In genomic region chr11:47433991-47434786, GRCh38 we compare ENCODE assay signal across 17 cellular contexts. TPM values are rescaled to one million over a fixed set of nuclear protein-coding genes. Genes with fewer than 3 reads are reported as not detected.
DNase-seq lines count a peak whose midpoint lies in the region; ATAC-seq and TF ChIP-seq lines count a peak whose summit lies in the region.
"Had no signal": no experiment of that assay in that cellular context is flagged by ENCODE, and none has a peak within 500 bp of the region (broad histone marks: within the 10 kb centered on the region; RNA-seq: fewer than 3 reads in every experiment).

No MANE protein-coding gene starts in this region.

- peak overlapping the region; percentile 52 for H3K27ac Mint-ChIP-seq in stimulated activated naive B cell treated with anti-CD40 and anti-IgM and Interleukin-4, amounts not matched to agents 10 μg/mL and 1 μg/mL and 100 μg/mL, for 72 hours
- no peak overlapping the region for H3K27ac Mint-ChIP-seq in activated T-helper 2 cell treated with anti-CD3 and anti-CD28 coated beads, Interferon-gamma antibody, Interleukin-2, Interleukin-4, amounts not matched to agents 10 μg/mL and 5 μg/mL and 100 μg/mL, durations not matched to agents 14 hours and 24 hours and 36 hours
- H3K27ac Mint-ChIP-seq: activated CD4-positive, alpha-beta memory T cell treated with anti-CD3 and anti-CD28 coated beads for 36 hours; T-helper 1 cell treated with Interleukin-12 subunit alpha and Interleukin-12 subunit beta and Interleukin-4 antibody, amounts not matched to agents 30 μg/mL and 1 μg/mL, for 36 hours had no signal

- no peak for ATAC-seq in stimulated activated naive B cell treated with anti-CD40 and anti-IgM and Interleukin-4, amounts not matched to agents 10 μg/mL and 1 μg/mL and 100 μg/mL, for 72 hours (replicated peaks)
- ATAC-seq in HG02938 (IDR thresholded peaks at IDR 0.05; ENCODE audit: unreplicated experiment) = no peak
- ATAC-seq in HG03571 (IDR thresholded peaks at IDR 0.05; ENCODE audit: unreplicated experiment) = no peak

- H3K9ac ChIP-seq in adipocyte (ENCODE audit: low read length) = peak overlapping the region; percentile 25

- H3K27me3 ChIP-seq in adipocyte (replicated peaks; ENCODE audit: control insufficient read depth, insufficient read depth, low read length) = no peaks in the 10 kb centered on the region
- no peaks in the 10 kb centered on the region for H3K27me3 ChIP-seq in left ventricle myocardium inferior (ENCODE audit: low read depth)
- H3K27me3 ChIP-seq: tibial artery had no signal

- H3K4me1 Mint-ChIP-seq in stimulated activated naive B cell treated with anti-CD40 and anti-IgM and Interleukin-4, amounts not matched to agents 10 μg/mL and 1 μg/mL and 100 μg/mL, for 72 hours = no peaks in the 10 kb centered on the region
- peaks cover 2% of the 10 kb centered on the region for H3K4me1 Mint-ChIP-seq in activated T-helper 2 cell treated with anti-CD3 and anti-CD28 coated beads, Interferon-gamma antibody, Interleukin-2, Interleukin-4, amounts not matched to agents 10 μg/mL and 5 μg/mL and 100 μg/mL, durations not matched to agents 14 hours and 24 hours and 36 hours (ENCODE audit: low read depth)

- intact Hi-C loops in left ventricle myocardium inferior (cut with micrococcal nuclease) = no loop called here
- intact Hi-C loops in activated T-helper 2 cell treated with anti-CD3 and anti-CD28 coated beads, Interferon-gamma antibody, Interleukin-2, Interleukin-4, amounts not matched to agents 10 μg/mL and 5 μg/mL and 100 μg/mL, durations not matched to agents 14 hours and 24 hours and 36 hours (cut with micrococcal nuclease) = no loop called here

- H3K36me3 Mint-ChIP-seq in stimulated activated naive B cell treated with anti-CD40 and anti-IgM and Interleukin-4, amounts not matched to agents 10 μg/mL and 1 μg/mL and 100 μg/mL, for 72 hours = no peaks in the 10 kb centered on the region
- H3K36me3 Mint-ChIP-seq in activated T-helper 2 cell treated with anti-CD3 and anti-CD28 coated beads, Interferon-gamma antibody, Interleukin-2, Interleukin-4, amounts not matched to agents 10 μg/mL and 5 μg/mL and 100 μg/mL, durations not matched to agents 14 hours and 24 hours and 36 hours (ENCODE audit: low read depth) = no peaks in the 10 kb centered on the region
- H3K36me3 Mint-ChIP-seq: activated CD4-positive, alpha-beta memory T cell treated with anti-CD3 and anti-CD28 coated beads for 36 hours had no signal

- H3K4me1 ChIP-seq in adipocyte (ENCODE audit: control insufficient read depth, insufficient read depth, low read length) (peaks cover 21% of the 10 kb centered on the region), left ventricle myocardium inferior (peaks cover 17% of the 10 kb centered on the region)

- H3K9me3 ChIP-seq in adipocyte (ENCODE audit: control insufficient read depth, low read length) (no peaks in the 10 kb centered on the region), left ventricle myocardium inferior (replicated peaks) (no peaks in the 10 kb centered on the region)
- H3K9me3 ChIP-seq: tibial artery had no signal

- H3K9me3 Mint-ChIP-seq in stimulated activated naive B cell treated with anti-CD40 and anti-IgM and Interleukin-4, amounts not matched to agents 10 μg/mL and 1 μg/mL and 100 μg/mL, for 72 hours = no peaks in the 10 kb centered on the region
- H3K9me3 Mint-ChIP-seq in activated T-helper 2 cell treated with anti-CD3 and anti-CD28 coated beads, Interferon-gamma antibody, Interleukin-2, Interleukin-4, amounts not matched to agents 10 μg/mL and 5 μg/mL and 100 μg/mL, durations not matched to agents 14 hours and 24 hours and 36 hours = no peaks in the 10 kb centered on the region
- H3K9me3 Mint-ChIP-seq: activated CD4-positive, alpha-beta memory T cell treated with anti-CD3 and anti-CD28 coated beads for 36 hours; T-helper 1 cell treated with Interleukin-12 subunit alpha and Interleukin-12 subunit beta and Interleukin-4 antibody, amounts not matched to agents 30 μg/mL and 1 μg/mL, for 36 hours had no signal

- peak; percentile 11 for DNase-seq in GOT3 (lab: John Stamatoyannopoulos, UW)
- DNase-seq in adipocyte (ENCODE audit: low read depth) = peak; percentile 25
- no peak for DNase-seq in left ventricle myocardium inferior
- DNase-seq in stimulated activated naive B cell treated with anti-CD40 and anti-IgM and Interleukin-4, amounts not matched to agents 10 μg/mL and 1 μg/mL and 100 μg/mL, for 72 hours = no peak
- DNase-seq in activated T-helper 2 cell treated with anti-CD3 and anti-CD28 coated beads, Interferon-gamma antibody, Interleukin-2, Interleukin-4, amounts not matched to agents 10 μg/mL and 5 μg/mL and 100 μg/mL, durations not matched to agents 14 hours and 24 hours and 36 hours (ENCODE audit: low spot score) = no peak
- DNase-seq in NCI-H146 (lab: John Stamatoyannopoulos, UW) = no peak
- DNase-seq: activated CD4-positive, alpha-beta memory T cell treated with anti-CD3 and anti-CD28 coated beads for 36 hours; activated naive CD4-positive, alpha-beta T cell treated with Interleukin-2 at 50 U/mL for 16 hours; cortex of kidney; NCI-H1930 had no signal

- no peak overlapping the region for H3K4me3 ChIP-seq in adipocyte (ENCODE audit: low read length)
- no peak overlapping the region for H3K4me3 ChIP-seq in left ventricle myocardium inferior
- H3K4me3 ChIP-seq: lung, tibial artery had no signal

- H3K4me3 Mint-ChIP-seq in stimulated activated naive B cell treated with anti-CD40 and anti-IgM and Interleukin-4, amounts not matched to agents 10 μg/mL and 1 μg/mL and 100 μg/mL, for 72 hours = no peak overlapping the region
- no peak overlapping the region for H3K4me3 Mint-ChIP-seq in activated T-helper 2 cell treated with anti-CD3 and anti-CD28 coated beads, Interferon-gamma antibody, Interleukin-2, Interleukin-4, amounts not matched to agents 10 μg/mL and 5 μg/mL and 100 μg/mL, durations not matched to agents 14 hours and 24 hours and 36 hours (ENCODE audit: low read depth)
- H3K4me3 Mint-ChIP-seq: activated CD4-positive, alpha-beta memory T cell treated with anti-CD3 and anti-CD28 coated beads for 36 hours; T-helper 1 cell treated with Interleukin-12 subunit alpha and Interleukin-12 subunit beta and Interleukin-4 antibody, amounts not matched to agents 30 μg/mL and 1 μg/mL, for 36 hours had no signal

- no peaks in the 10 kb centered on the region for H3K27me3 Mint-ChIP-seq in stimulated activated naive B cell treated with anti-CD40 and anti-IgM and Interleukin-4, amounts not matched to agents 10 μg/mL and 1 μg/mL and 100 μg/mL, for 72 hours
- no peaks in the 10 kb centered on the region for H3K27me3 Mint-ChIP-seq in activated T-helper 2 cell treated with anti-CD3 and anti-CD28 coated beads, Interferon-gamma antibody, Interleukin-2, Interleukin-4, amounts not matched to agents 10 μg/mL and 5 μg/mL and 100 μg/mL, durations not matched to agents 14 hours and 24 hours and 36 hours (ENCODE audit: low read depth)
- H3K27me3 Mint-ChIP-seq: activated CD4-positive, alpha-beta memory T cell treated with anti-CD3 and anti-CD28 coated beads for 36 hours had no signal

- no peaks in the 10 kb centered on the region for H3K36me3 ChIP-seq in adipocyte (ENCODE audit: control insufficient read depth, insufficient read depth, low read length, severe bottlenecking)
- H3K36me3 ChIP-seq in left ventricle myocardium inferior = no peaks in the 10 kb centered on the region
- H3K36me3 ChIP-seq: tibial artery had no signal

- H3K27ac ChIP-seq in left ventricle myocardium inferior (replicated peaks) = peak overlapping the region; percentile 65
- H3K27ac ChIP-seq: tibial artery had no signal

- no peak for TF ChIP-seq CTCF in left ventricle myocardium inferior (IDR thresholded peaks at IDR 0.05; ENCODE audit: borderline replicate concordance)

RNA-seq across cellular contexts. Expression of gene PSMC3, which starts 8.0 kb away (rescaled TPM):
- total RNA-seq in left ventricle myocardium inferior = 146 TPM
- 214 and 219 TPM in 2 replicates for total RNA-seq in activated T-helper 2 cell treated with anti-CD3 and anti-CD28 coated beads, Interferon-gamma antibody, Interleukin-2, Interleukin-4, amounts not matched to agents 10 μg/mL and 5 μg/mL and 100 μg/mL, durations not matched to agents 14 hours and 24 hours and 36 hours

RNA-seq across cellular contexts. Expression of gene RAPSN, which starts 14.7 kb away (rescaled TPM):
- total RNA-seq in left ventricle myocardium inferior = 2.2 TPM
- 0.18 and 1.3 TPM in 2 replicates for total RNA-seq in activated T-helper 2 cell treated with anti-CD3 and anti-CD28 coated beads, Interferon-gamma antibody, Interleukin-2, Interleukin-4, amounts not matched to agents 10 μg/mL and 5 μg/mL and 100 μg/mL, durations not matched to agents 14 hours and 24 hours and 36 hours
- total RNA-seq: glomerular endothelial cell had no signal

RNA-seq across cellular contexts. Expression of gene SLC39A13, which starts 25.8 kb away (rescaled TPM):
- total RNA-seq in left ventricle myocardium inferior = 36.5 TPM
- total RNA-seq in activated T-helper 2 cell treated with anti-CD3 and anti-CD28 coated beads, Interferon-gamma antibody, Interleukin-2, Interleukin-4, amounts not matched to agents 10 μg/mL and 5 μg/mL and 100 μg/mL, durations not matched to agents 14 hours and 24 hours and 36 hours = 12.5 and 15.2 TPM in 2 replicates

RNA-seq across cellular contexts. Expression of gene SPI1, which starts 55.8 kb away (rescaled TPM):
- total RNA-seq in left ventricle myocardium inferior = 8.3 TPM
- 0.11 TPM in 1 of 2 replicates, not detected in the other for total RNA-seq in activated T-helper 2 cell treated with anti-CD3 and anti-CD28 coated beads, Interferon-gamma antibody, Interleukin-2, Interleukin-4, amounts not matched to agents 10 μg/mL and 5 μg/mL and 100 μg/mL, durations not matched to agents 14 hours and 24 hours and 36 hours
- total RNA-seq: activated CD4-positive, alpha-beta memory T cell treated with anti-CD3 and anti-CD28 coated beads for 36 hours; glomerular endothelial cell; pulmonary artery endothelial cell had no signal

Comparison
In these comparisons a context has a peak if more than half of its experiments do, and no peak if none do; other contexts are left out.
1. DNase-seq: peak in GOT3 (single experiment) and adipocyte (single experiment); none in left ventricle myocardium inferior (single experiment), stimulated activated naive B cell treated with anti-CD40 and anti-IgM and Interleukin-4, amounts not matched to agents 10 μg/mL and 1 μg/mL and 100 μg/mL, for 72 hours (single experiment), activated T-helper 2 cell treated with anti-CD3 and anti-CD28 coated beads, Interferon-gamma antibody, Interleukin-2, Interleukin-4, amounts not matched to agents 10 μg/mL and 5 μg/mL and 100 μg/mL, durations not matched to agents 14 hours and 24 hours and 36 hours (single experiment) and NCI-H146 (single experiment).